ENCODE assay signal across 8 cellular contexts in the genomic region with DNA sequence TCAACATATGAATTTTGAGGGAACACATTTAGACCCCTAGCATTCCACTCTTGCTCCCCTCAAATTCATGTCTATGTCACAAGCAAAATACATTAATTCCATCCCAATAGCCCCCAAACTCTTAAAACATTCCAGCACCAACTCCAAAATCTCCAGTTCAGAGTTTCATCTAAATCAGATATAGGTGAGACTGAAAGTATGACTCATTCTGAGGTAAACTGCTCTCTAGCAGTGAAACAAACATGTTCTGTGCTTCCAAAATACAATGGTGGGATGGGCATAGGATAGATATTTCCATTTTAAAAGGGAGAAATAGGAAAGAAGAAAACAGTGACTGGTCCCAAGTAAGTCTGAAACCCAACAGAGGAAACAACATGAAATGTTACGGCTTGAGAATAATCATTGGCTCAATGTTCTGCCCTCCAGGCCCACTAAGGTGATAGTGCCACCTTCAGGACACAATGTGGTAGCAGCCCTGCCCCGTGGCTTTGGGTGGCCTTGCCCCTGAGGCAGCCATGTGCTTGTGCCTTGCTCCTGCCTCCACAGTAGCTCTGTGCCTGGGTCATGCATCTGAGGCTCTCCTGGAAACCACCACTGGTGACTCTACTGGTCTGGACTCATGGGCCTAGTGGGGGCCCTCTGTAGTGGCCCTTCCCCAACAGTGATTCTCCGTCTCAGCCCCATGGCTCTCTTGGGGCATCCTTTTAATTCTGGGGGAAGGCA. TPM values are rescaled to one million over a fixed set of nuclear protein-coding genes. Genes with fewer than 3 reads are reported as not detected.
DNase-seq lines count a peak whose midpoint lies in the region; ATAC-seq lines count a peak whose summit lies in the region.

No MANE protein-coding gene starts in this region.

- peaks cover 20% of the 10 kb centered on the region for H3K4me1 Mint-ChIP-seq in stimulated activated memory B cell treated with anti-CD40 and anti-IgM and Interleukin-4, amounts not matched to agents 10 μg/mL and 1 μg/mL and 100 μg/mL, for 72 hours

- H3K27me3 Mint-ChIP-seq in stimulated activated memory B cell treated with anti-CD40 and anti-IgM and Interleukin-4, amounts not matched to agents 10 μg/mL and 1 μg/mL and 100 μg/mL, for 72 hours, result no peaks in the 10 kb centered on the region

- H3K27ac Mint-ChIP-seq in stimulated activated memory B cell treated with anti-CD40 and anti-IgM and Interleukin-4, amounts not matched to agents 10 μg/mL and 1 μg/mL and 100 μg/mL, for 72 hours, result no peak overlapping the region

- intact Hi-C loops in right cardiac atrium (cut with DNase I), result no loop called here

- H3K27ac ChIP-seq in right cardiac atrium (ENCODE audit: low read length), result no peak overlapping the region

- WGBS in right cardiac atrium, result 58% methylated on average over 3 of the region's 3 CpGs

- H3K9me3 ChIP-seq in right cardiac atrium (ENCODE audit: control insufficient read depth, low read length), result no peaks in the 10 kb centered on the region

- no peaks in the 10 kb centered on the region for H3K4me1 ChIP-seq in right cardiac atrium (ENCODE audit: control insufficient read depth, insufficient read depth, low read length)

- H3K27me3 ChIP-seq in right cardiac atrium (ENCODE audit: control insufficient read depth, insufficient read depth), result no peaks in the 10 kb centered on the region

- no peaks in the 10 kb centered on the region for H3K9me3 Mint-ChIP-seq in stimulated activated memory B cell treated with anti-CD40 and anti-IgM and Interleukin-4, amounts not matched to agents 10 μg/mL and 1 μg/mL and 100 μg/mL, for 72 hours

- peak; percentile 63 to 65 for ATAC-seq in right cardiac atrium
- peak; percentile 41 for ATAC-seq in stimulated activated memory B cell treated with anti-CD40 and anti-IgM and Interleukin-4, amounts not matched to agents 10 μg/mL and 1 μg/mL and 100 μg/mL, for 72 hours
- ATAC-seq in GM21381 (IDR thresholded peaks at IDR 0.05; ENCODE audit: unreplicated experiment), result no peak

- no peak overlapping the region for H3K4me3 ChIP-seq in right cardiac atrium (ENCODE audit: low read length)

- H3K36me3 Mint-ChIP-seq in stimulated activated memory B cell treated with anti-CD40 and anti-IgM and Interleukin-4, amounts not matched to agents 10 μg/mL and 1 μg/mL and 100 μg/mL, for 72 hours, result peaks cover 75% of the 10 kb centered on the region

- no peak overlapping the region for H3K4me3 Mint-ChIP-seq in stimulated activated memory B cell treated with anti-CD40 and anti-IgM and Interleukin-4, amounts not matched to agents 10 μg/mL and 1 μg/mL and 100 μg/mL, for 72 hours

- peak; percentile 50 for DNase-seq in NCI-H82 (lab: John Stamatoyannopoulos, UW)
- no peak for DNase-seq in NCI-H82 treated with DMSO at 0.1 percent for 48 hours (lab: John Stamatoyannopoulos, UW; ENCODE audit: unreplicated experiment)
- peak; percentile 36 for DNase-seq in HT1080 (ENCODE audit: low read depth)
- DNase-seq in activated CD4-positive, alpha-beta T cell treated with anti-CD3 and anti-CD28 coated beads, Interleukin-2, amount 50 U/mL, for 48 hours, result peak; percentile 38 to 58
- DNase-seq in right cardiac atrium, result peak in 1 of 3 donors; percentile 38
- DNase-seq in COR-L47 (lab: John Stamatoyannopoulos, UW), result no peak

RNA-seq across cellular contexts. Expression of gene IPPK, which starts 36.4 kb away (rescaled TPM):
- total RNA-seq in HT1080 (2014; rRNA removed; shearing (Covaris generic)), result 21.5 and 25.0 TPM in 2 replicates
- polyA plus RNA-seq in HT1080 (2015; cell fraction: cytosol; rRNA removed), result 17.2 and 21.7 TPM in 2 replicates
- polyA plus RNA-seq in HT1080 (2015; cell fraction: nucleus; rRNA removed), result 39.0 and 48.2 TPM in 2 replicates
- total RNA-seq in right cardiac atrium, result 10 to 100 TPM; 10.2 to 20.9 (median 11.6) TPM
- 8.6 TPM for polyA plus RNA-seq in right cardiac atrium

RNA-seq across cellular contexts. Expression of gene BICD2, which starts 58.3 kb away (rescaled TPM):
- 46.5 and 51.8 TPM in 2 replicates for total RNA-seq in HT1080 (2014; rRNA removed; shearing (Covaris generic))
- 29.0 and 33.4 TPM in 2 replicates for polyA plus RNA-seq in HT1080 (2015; cell fraction: cytosol; rRNA removed)
- polyA plus RNA-seq in HT1080 (2015; cell fraction: nucleus; rRNA removed), result 33.3 and 35.6 TPM in 2 replicates
- total RNA-seq in right cardiac atrium, result 10 to 100 TPM; 29.5 to 36.0 (median 33.8) TPM
- polyA plus RNA-seq in right cardiac atrium, result 20.0 TPM

Comparison
In these comparisons a context has a peak if more than half of its experiments do, and no peak if none do; other contexts are left out.
1. DNase-seq: peak in NCI-H82 (single experiment), HT1080 (single experiment) and activated CD4-positive, alpha-beta T cell treated with anti-CD3 and anti-CD28 coated beads, Interleukin-2, amount 50 U/mL, for 48 hours (2 of 2); none in NCI-H82 treated with DMSO at 0.1 percent for 48 hours (single experiment) and COR-L47 (single experiment).